In genomic region chr5:30994926-30995325, GRCh38 we compare ENCODE assay signal across 17 cellular contexts.
DNase-seq lines count a peak whose midpoint lies in the region; ATAC-seq, FAIRE-seq and TF ChIP-seq lines count a peak whose summit lies in the region.
"Had no signal": no experiment of that assay in that cellular context is flagged by ENCODE, and none has a peak within 500 bp of the region (broad histone marks: within the 10 kb centered on the region; RNA-seq: fewer than 3 reads in every experiment).

No MANE protein-coding gene starts in this region.

- no peak overlapping the region for H2AK5ac ChIP-seq in H1 (ENCODE audit: low read depth, low read length)

- H3K4me1 Mint-ChIP-seq in activated T-helper 2 cell treated with anti-CD3 and anti-CD28 coated beads, Interferon-gamma antibody, Interleukin-2, Interleukin-4, amounts not matched to agents 10 μg/mL and 5 μg/mL and 100 μg/mL, durations not matched to agents 14 hours and 24 hours and 36 hours (ENCODE audit: low read depth): no peaks in the 10 kb centered on the region
- H3K4me1 Mint-ChIP-seq: CD4-positive, CD25-positive, alpha-beta regulatory T cell had no signal

- no peaks in the 10 kb centered on the region for H3K36me3 ChIP-seq in HAP-1 (replicated peaks)
- no peaks in the 10 kb centered on the region for H3K36me3 ChIP-seq in H1 (ENCODE audit: control insufficient read depth in 2 of 4, insufficient read depth in 4 of 4, low read length in 3 of 4)
- H3K36me3 ChIP-seq: BLaER1 treated with 17β-estradiol and CSF1 and Interleukin-3, amounts not matched to agents 10 nM and 100 nM had no signal

- no peak overlapping the region for H3K56ac ChIP-seq in H1 (replicated peaks; ENCODE audit: insufficient read length, low read depth, low read length)

- CTCF ChIA-PET in H1 (lab: Charles Lee; ENCODE audit: partially characterized antibody): interaction anchor here (0.7 to 2.0 kb wide), 5 partner anchors 11 to 193 kb away, joined by 3 to 7 read pairs (median 4); no protein-coding TSS in a partner anchor

- H3K23me2 ChIP-seq in H1 (ENCODE audit: low read depth, low read length): no peaks in the 10 kb centered on the region

- TF ChIP-seq CTCF in H1 (IDR thresholded peaks at IDR 0.05; ENCODE audit: control extremely low read depth in 1 of 3, insufficient read depth in 1 of 3, low read depth in 1 of 3, low read length in 3 of 3): no peak

- no peak for TF ChIP-seq EP300 in H1 (IDR thresholded peaks at IDR 0.05; ENCODE audit: borderline replicate concordance in 1 of 2, low read depth in 2 of 2, low read length in 2 of 2)

- no peaks in the 10 kb centered on the region for H4K20me1 ChIP-seq in H1 (replicated peaks in 1 of 2; ENCODE audit: control insufficient read depth in 1 of 2, insufficient read depth in 2 of 2, low read length in 2 of 2)
- H4K20me1 ChIP-seq: BLaER1 treated with 17β-estradiol and CSF1 and Interleukin-3, amounts not matched to agents 10 nM and 100 nM had no signal

- H3K4me3 ChIP-seq in HAP-1: no peak overlapping the region
- H3K4me3 ChIP-seq in H1 (ENCODE audit: extremely low read depth in 1 of 4, insufficient read depth in 2 of 4, low read depth in 3 of 4, low read length in 4 of 4): no peak overlapping the region
- H3K4me3 ChIP-seq: BLaER1 treated with 17β-estradiol and CSF1 and Interleukin-3, amounts not matched to agents 10 nM and 100 nM had no signal

- no peak overlapping the region for H2BK5ac ChIP-seq in H1 (ENCODE audit: low read depth, low read length)

- peaks cover 30% of the 10 kb centered on the region for H3K4me1 ChIP-seq in HAP-1
- H3K4me1 ChIP-seq in H1 (replicated peaks in 1 of 4; ENCODE audit: control insufficient read depth in 3 of 4, insufficient read depth in 4 of 4, low read length in 3 of 4): peaks cover 0 to 7% (median 4%) of the 10 kb centered on the region in 4 experiments; a peak in 2 of 7 replicates
- H3K4me1 ChIP-seq: BLaER1 treated with 17β-estradiol and CSF1 and Interleukin-3, amounts not matched to agents 10 nM and 100 nM had no signal

- H3K9me3 ChIP-seq in HAP-1 (no peaks in the 10 kb centered on the region), H1 (ENCODE audit: insufficient read depth in 2 of 2, low read depth in 1 of 2, low read length in 1 of 2) (no peaks in the 10 kb centered on the region)
- H3K9me3 ChIP-seq: BLaER1 treated with 17β-estradiol and CSF1 and Interleukin-3, amounts not matched to agents 10 nM and 100 nM had no signal

- no peaks in the 10 kb centered on the region for H3K79me1 ChIP-seq in H1 (ENCODE audit: low read depth, low read length)

- H2BK15ac ChIP-seq in H1 (ENCODE audit: low read length): no peak overlapping the region

- no peak overlapping the region for H3K27ac Mint-ChIP-seq in activated T-helper 2 cell treated with anti-CD3 and anti-CD28 coated beads, Interferon-gamma antibody, Interleukin-2, Interleukin-4, amounts not matched to agents 10 μg/mL and 5 μg/mL and 100 μg/mL, durations not matched to agents 14 hours and 24 hours and 36 hours
- H3K27ac Mint-ChIP-seq: CD4-positive, CD25-positive, alpha-beta regulatory T cell had no signal

- no peaks in the 10 kb centered on the region for H3K36me3 Mint-ChIP-seq in activated T-helper 2 cell treated with anti-CD3 and anti-CD28 coated beads, Interferon-gamma antibody, Interleukin-2, Interleukin-4, amounts not matched to agents 10 μg/mL and 5 μg/mL and 100 μg/mL, durations not matched to agents 14 hours and 24 hours and 36 hours (ENCODE audit: low read depth)
- H3K36me3 Mint-ChIP-seq: CD4-positive, CD25-positive, alpha-beta regulatory T cell had no signal

- H2AFZ ChIP-seq in H1 (ENCODE audit: low read length): peak overlapping the region; percentile 9; the same call in 1 of the 2 replicates

- peak overlapping the region; percentile 14 to 39; a peak in 1 of 4 replicates for H3K4me2 ChIP-seq in H1 (ENCODE audit: insufficient read depth in 1 of 2, low read depth in 2 of 2, low read length in 2 of 2)
- H3K4me2 ChIP-seq: BLaER1 treated with 17β-estradiol and CSF1 and Interleukin-3, amounts not matched to agents 10 nM and 100 nM had no signal

- no peak for TF ChIP-seq POLR2A in H1 (IDR thresholded peaks at IDR 0.05; ENCODE audit: control extremely low read depth in 1 of 2, low read depth in 2 of 2, low read length in 2 of 2)

- no peak overlapping the region for H3K4ac ChIP-seq in H1 (replicated peaks; ENCODE audit: insufficient read length, low read depth, low read length)

- DNase-seq in HAP-1 (ENCODE audit: low spot score in 2 of 2): peak; percentile 79 to 98
- DNase-seq in H1 (ENCODE audit: low read depth in 1 of 2, low spot score in 2 of 2): no peak
- peak; percentile 10 for DNase-seq in medulla oblongata (ENCODE audit: extremely low spot score)
- peak; percentile 18 for DNase-seq in pons (ENCODE audit: low spot score)
- no peak for DNase-seq in substantia nigra (lab: John Stamatoyannopoulos, UW)
- DNase-seq in activated T-helper 2 cell treated with anti-CD3 and anti-CD28 coated beads, Interferon-gamma antibody, Interleukin-2, Interleukin-4, amounts not matched to agents 10 μg/mL and 5 μg/mL and 100 μg/mL, durations not matched to agents 14 hours and 24 hours and 36 hours (ENCODE audit: low spot score): no peak
- DNase-seq: ACHN; Calu3; CD4-positive, CD25-positive, alpha-beta regulatory T cell; DMS 273 treated with DMSO at 0.1 percent for 48 hours; GOT3 had no signal

- H3K27ac ChIP-seq in H1 (ENCODE audit: low read depth, low read length): no peak overlapping the region
- H3K27ac ChIP-seq in substantia nigra (ENCODE audit: low read depth, low read length, poor library complexity, severe bottlenecking): no peak overlapping the region
- H3K27ac ChIP-seq: BLaER1 treated with 17β-estradiol and CSF1 and Interleukin-3, amounts not matched to agents 10 nM and 100 nM had no signal

- peaks cover 7% of the 10 kb centered on the region for H3K9me3 Mint-ChIP-seq in activated T-helper 2 cell treated with anti-CD3 and anti-CD28 coated beads, Interferon-gamma antibody, Interleukin-2, Interleukin-4, amounts not matched to agents 10 μg/mL and 5 μg/mL and 100 μg/mL, durations not matched to agents 14 hours and 24 hours and 36 hours

- H4K91ac ChIP-seq in H1 (replicated peaks; ENCODE audit: insufficient read length, low read length): no peak overlapping the region

- POLR2A ChIA-PET in H1 (lab: Charles Lee; ENCODE audit: partially characterized antibody): no interaction called here

- H2BK12ac ChIP-seq in H1 (ENCODE audit: low read depth, low read length): no peak overlapping the region

- H3K23ac ChIP-seq in H1 (ENCODE audit: insufficient read length): no peak overlapping the region

- H3K14ac ChIP-seq in H1 (ENCODE audit: insufficient read length): no peak overlapping the region

- no peak for TF ChIP-seq RAD21 in H1 (IDR thresholded peaks at IDR 0.05 in 1 of 2, conservative IDR thresholded peaks at IDR 0.05 in 1 of 2; ENCODE audit: low read depth in 2 of 2, low read length in 2 of 2)

- no peak overlapping the region for H2BK120ac ChIP-seq in H1 (replicated peaks; ENCODE audit: low read depth, low read length)

- no peak for FAIRE-seq in H1 (lab: Jason Lieb, UNC)
- FAIRE-seq: GM18507, HepG2, HTR-8/SVneo had no signal

- no peak overlapping the region for H2BK20ac ChIP-seq in H1 (ENCODE audit: low read length)

- H4K8ac ChIP-seq in H1 (ENCODE audit: extremely low read depth, insufficient read depth, low read length): no peak overlapping the region

- ATAC-seq in GM21367 (IDR thresholded peaks at IDR 0.05; ENCODE audit: unreplicated experiment): no peak
- ATAC-seq: HCT116, HepG2 had no signal

- H3K27me3 ChIP-seq in HAP-1 (ENCODE audit: low read depth) (no peaks in the 10 kb centered on the region), H1 (replicated peaks in 1 of 4; ENCODE audit: control insufficient read depth in 3 of 4, extremely low read depth in 1 of 4, insufficient read depth in 3 of 4, low read length in 3 of 4) (no peaks in the 10 kb centered on the region)
- H3K27me3 ChIP-seq: BLaER1 treated with 17β-estradiol and CSF1 and Interleukin-3, amounts not matched to agents 10 nM and 100 nM had no signal

- 89% methylated on average over 3 of the region's 3 CpGs; no CpG with 5 or more reads in 1 of the 2 experiments for WGBS in H1 (ENCODE audit: extremely low coverage in 1 of 2, insufficient coverage in 1 of 2, insufficient read length in 1 of 2, insufficient replicate concordance in 2 of 2, low coverage in 1 of 2, low lambda C conversion rate in 2 of 2, missing lambda C conversion rate in 1 of 2), 2 experiments

- no peaks in the 10 kb centered on the region for H3K27me3 Mint-ChIP-seq in activated T-helper 2 cell treated with anti-CD3 and anti-CD28 coated beads, Interferon-gamma antibody, Interleukin-2, Interleukin-4, amounts not matched to agents 10 μg/mL and 5 μg/mL and 100 μg/mL, durations not matched to agents 14 hours and 24 hours and 36 hours (ENCODE audit: low read depth)
- H3K27me3 Mint-ChIP-seq: CD4-positive, CD25-positive, alpha-beta regulatory T cell had no signal

- no peak overlapping the region for H4K5ac ChIP-seq in H1 (ENCODE audit: insufficient read length, low read depth, low read length)

- intact Hi-C loops in activated T-helper 2 cell treated with anti-CD3 and anti-CD28 coated beads, Interferon-gamma antibody, Interleukin-2, Interleukin-4, amounts not matched to agents 10 μg/mL and 5 μg/mL and 100 μg/mL, durations not matched to agents 14 hours and 24 hours and 36 hours (cut with micrococcal nuclease): no loop called here

- H3K4me3 Mint-ChIP-seq in activated T-helper 2 cell treated with anti-CD3 and anti-CD28 coated beads, Interferon-gamma antibody, Interleukin-2, Interleukin-4, amounts not matched to agents 10 μg/mL and 5 μg/mL and 100 μg/mL, durations not matched to agents 14 hours and 24 hours and 36 hours (ENCODE audit: low read depth): no peak overlapping the region
- H3K4me3 Mint-ChIP-seq: CD4-positive, CD25-positive, alpha-beta regulatory T cell had no signal

- H3K18ac ChIP-seq in H1 (ENCODE audit: extremely low read depth, low read length): no peak overlapping the region

- no peaks in the 10 kb centered on the region for H3K79me2 ChIP-seq in H1 (ENCODE audit: control insufficient read depth in 1 of 2, insufficient read depth in 2 of 2, low read length in 2 of 2)

- no peak overlapping the region for H3K9ac ChIP-seq in H1 (replicated peaks in 1 of 4; ENCODE audit: extremely low read depth in 1 of 4, low read depth in 3 of 4, low read length in 3 of 4)
- H3K9ac ChIP-seq: BLaER1 treated with 17β-estradiol and CSF1 and Interleukin-3, amounts not matched to agents 10 nM and 100 nM had no signal

- in situ Hi-C loops in HAP-1 (cut with MboI; ENCODE audit: low sequenced_read_pairs): no loop called here

TF ChIP-seq in H1, 55 proteins besides CTCF, POLR2A, EP300 and RAD21 (continues in another document):
- no peak for TF ChIP-seq SUZ12 (IDR thresholded peaks at IDR 0.05; ENCODE audit: low read length)
- TF ChIP-seq SIX5 (IDR thresholded peaks at IDR 0.05; ENCODE audit: low read depth, low read length): no peak
- no peak for TF ChIP-seq TAF7 (optimal IDR thresholded peaks at IDR 0.05; ENCODE audit: borderline replicate concordance, low read depth, low read length)
- TF ChIP-seq RNF2 (IDR thresholded peaks at IDR 0.05; ENCODE audit: borderline replicate concordance, low read depth, low read length, missing control alignments, poor library complexity, severe bottlenecking): no peak
- no peak for TF ChIP-seq SP2 (IDR thresholded peaks at IDR 0.05; ENCODE audit: low read length)

Comparison
In these comparisons a context has a peak if more than half of its experiments do, and no peak if none do; other contexts are left out.
1. DNase-seq: peak in HAP-1 (2 of 2), medulla oblongata (single experiment) and pons (single experiment); none in H1 (0 of 2), substantia nigra (0 of 49) and activated T-helper 2 cell treated with anti-CD3 and anti-CD28 coated beads, Interferon-gamma antibody, Interleukin-2, Interleukin-4, amounts not matched to agents 10 μg/mL and 5 μg/mL and 100 μg/mL, durations not matched to agents 14 hours and 24 hours and 36 hours (single experiment).